ENCODE assay signal across 8 cellular contexts in genomic region chr7:30027915-30028748, GRCh38. TPM values are rescaled to one million over a fixed set of nuclear protein-coding genes. Genes with fewer than 3 reads are reported as not detected.
DNase-seq lines count a peak whose midpoint lies in the region; ATAC-seq and TF ChIP-seq lines count a peak whose summit lies in the region.

TSS of gene PLEKHA8 (plus strand) at chr7:30028412. CDS start at chr7:30028763, 351 bp downstream.

- H3K4me3 ChIP-seq in lung = peak within 1 kb of the TSS; percentile 92

- no peaks in the 10 kb centered on the region for H3K9me3 ChIP-seq in lung (ENCODE audit: control insufficient read depth in 2 of 2, insufficient read depth in 1 of 2, low read length in 1 of 2)

- POLR2A ChIA-PET in activated CD8-positive, alpha-beta T cell treated with anti-CD3 and anti-CD28 coated beads, Interleukin-2, amount 10 ng/mL, durations not matched to agents 7 days and 5 days (lab: Charles Lee) = interaction anchor here (0.6 to 1.2 kb wide), 3 partner anchors 121 to 833 kb away, joined by 3 to 4 read pairs (median 3); partner anchors contain the start of gene GGCT

- TF ChIP-seq CTCF in lung (IDR thresholded peaks at IDR 0.05; ENCODE audit: control extremely low read depth, extremely low read depth) = peak; percentile 1

- ATAC-seq in GM19328 (IDR thresholded peaks at IDR 0.05; ENCODE audit: unreplicated experiment) (peak; percentile 50), HG03460 (IDR thresholded peaks at IDR 0.05; ENCODE audit: unreplicated experiment) (peak; percentile 43), lung (ENCODE audit: insufficient read depth, low FRiP score) (peak; percentile 79)
- ATAC-seq in activated CD8-positive, alpha-beta T cell treated with anti-CD3 and anti-CD28 coated beads, Interleukin-2, amount 10 ng/mL, durations not matched to agents 7 days and 5 days = peak; percentile 59

- peak within 1 kb of the TSS; percentile 89 to 97 for H3K27ac ChIP-seq in lung (ENCODE audit: low read depth in 1 of 2, low read length in 1 of 2)

- H3K36me3 ChIP-seq in lung (ENCODE audit: control insufficient read depth in 2 of 2, insufficient read depth in 2 of 2, low read length in 2 of 2) = no peaks in the 10 kb centered on the region

- no peaks in the 10 kb centered on the region for H3K9me3 Mint-ChIP-seq in activated CD8-positive, alpha-beta T cell treated with anti-CD3 and anti-CD28 coated beads, Interleukin-2, amount 10 ng/mL, durations not matched to agents 7 days and 5 days (ENCODE audit: insufficient read depth)

- H3K4me3 Mint-ChIP-seq in activated CD8-positive, alpha-beta T cell treated with anti-CD3 and anti-CD28 coated beads, Interleukin-2, amount 10 ng/mL, durations not matched to agents 7 days and 5 days = peak within 1 kb of the TSS; percentile 86

- H3K27ac Mint-ChIP-seq in activated CD8-positive, alpha-beta T cell treated with anti-CD3 and anti-CD28 coated beads, Interleukin-2, amount 10 ng/mL, durations not matched to agents 7 days and 5 days = peak within 1 kb of the TSS; percentile 86

- peak; percentile 92 for DNase-seq in CD1c-positive myeloid dendritic cell (ENCODE audit: extremely low spot score)
- DNase-seq in NCI-H524 treated with DMSO at 0.1 percent for 48 hours (lab: John Stamatoyannopoulos, UW) = peak; percentile 41
- DNase-seq in activated CD8-positive, alpha-beta T cell treated with anti-CD3 and anti-CD28 coated beads, Interleukin-2, amount 10 ng/mL, durations not matched to agents 7 days and 5 days = peak; percentile 87
- DNase-seq in ecto neural progenitor cell (ENCODE audit: low spot score) = peak; percentile 96
- DNase-seq in lung (ENCODE audit: low spot score) = peak; percentile 90
- peak; percentile 59 to 94 (median 72) for DNase-seq in stimulated activated CD4-positive, alpha-beta T cell treated with anti-CD3 and anti-CD28 coated beads, TNF-alpha, amount 100 ng/mL, for 1 hour (ENCODE audit: low read depth in 3 of 3, low spot score in 1 of 3)

- H3K27me3 ChIP-seq in lung (ENCODE audit: control insufficient read depth, insufficient read depth) = no peaks in the 10 kb centered on the region

- peaks cover 4 to 25% of the 10 kb centered on the region in 2 donors for H3K4me1 ChIP-seq in lung (ENCODE audit: control insufficient read depth in 2 of 2, insufficient read depth in 2 of 2, low read length in 2 of 2)

- no peaks in the 10 kb centered on the region for H3K36me3 Mint-ChIP-seq in activated CD8-positive, alpha-beta T cell treated with anti-CD3 and anti-CD28 coated beads, Interleukin-2, amount 10 ng/mL, durations not matched to agents 7 days and 5 days (ENCODE audit: low read depth)

- no peaks in the 10 kb centered on the region for H3K27me3 Mint-ChIP-seq in activated CD8-positive, alpha-beta T cell treated with anti-CD3 and anti-CD28 coated beads, Interleukin-2, amount 10 ng/mL, durations not matched to agents 7 days and 5 days (ENCODE audit: low read depth)

- WGBS in lung, 2 donors = 0% methylated on average over 64 to 77 of the region's 77 CpGs

- peaks cover 33% of the 10 kb centered on the region for H3K4me1 Mint-ChIP-seq in activated CD8-positive, alpha-beta T cell treated with anti-CD3 and anti-CD28 coated beads, Interleukin-2, amount 10 ng/mL, durations not matched to agents 7 days and 5 days (ENCODE audit: low read depth)

- CTCF ChIA-PET in activated CD8-positive, alpha-beta T cell treated with anti-CD3 and anti-CD28 coated beads, Interleukin-2, amount 10 ng/mL, durations not matched to agents 7 days and 5 days (lab: Charles Lee) = interaction anchor here (0.5 to 5.5 kb wide), 3 partner anchors 34 to 72 kb away, joined by 3 to 42 read pairs (median 3); no protein-coding TSS in a partner anchor

RNA-seq across cellular contexts. Expression of gene PLEKHA8, which starts in this region (rescaled TPM):
- total RNA-seq in activated CD8-positive, alpha-beta T cell treated with anti-CD3 and anti-CD28 coated beads, Interleukin-2, amount 10 ng/mL, durations not matched to agents 7 days and 5 days = 10 to 100 TPM in 1 of 2 experiments, 1 to 10 TPM in 1; 8.9 to 11.5 TPM
- total RNA-seq in lung = 10 to 100 TPM in 1 of 2 donors, 1 to 10 TPM in 1; 9.4 to 16.7 TPM
- polyA plus RNA-seq in lung = 1 to 10 TPM; 2.7 to 3.7 TPM

Comparison
In these comparisons a context has a peak if more than half of its experiments do, and no peak if none do; other contexts are left out.
1. Peak in every context shown above with its lines: DNase-seq, ATAC-seq, H3K4me3 ChIP-seq and H3K27ac ChIP-seq.
2. DNase-seq: peak in every context shown above with its lines; median percentile 96 in ecto neural progenitor cell; 92 in CD1c-positive myeloid dendritic cell; 90 in lung; 87 in activated CD8-positive, alpha-beta T cell treated with anti-CD3 and anti-CD28 coated beads, Interleukin-2, amount 10 ng/mL, durations not matched to agents 7 days and 5 days; 72 in stimulated activated CD4-positive, alpha-beta T cell treated with anti-CD3 and anti-CD28 coated beads, TNF-alpha, amount 100 ng/mL, for 1 hour; 41 in NCI-H524 treated with DMSO at 0.1 percent for 48 hours.